9 cellular contexts compared by ENCODE assay signal in genomic region chr7:32070406-32071360, GRCh38. TPM values are rescaled to one million over a fixed set of nuclear protein-coding genes. Genes with fewer than 3 reads are reported as not detected.
DNase-seq lines count a peak whose midpoint lies in the region; ATAC-seq and TF ChIP-seq lines count a peak whose summit lies in the region.
"Had no signal": no experiment of that assay in that cellular context is flagged by ENCODE, and none has a peak within 500 bp of the region (broad histone marks: within the 10 kb centered on the region; RNA-seq: fewer than 3 reads in every experiment).

PDE1C (minus strand) TSS chr7:32070407.

- H3K27ac ChIP-seq in SJSA1 (no peak within 1 kb of the TSS), ovary (peak within 1 kb of the TSS; percentile 58 to 70)

- intact Hi-C loops in cardiac septum (cut with DNase I), result loop anchor here (2.0 kb wide), 2 partner anchors 92 to 188 kb away; no protein-coding TSS in a partner anchor
- intact Hi-C loops in ovary (cut with DNase I), result no loop called here

- WGBS in ovary, 3 donors, result 1% methylated on average over 85 to 88 of the region's 88 CpGs

- H3K9me3 ChIP-seq in SJSA1 (replicated peaks) (no peaks in the 10 kb centered on the region), ovary (no peaks in the 10 kb centered on the region)

- no peak for TF ChIP-seq EP300 in ovary (IDR thresholded peaks at IDR 0.05)

- no peaks in the 10 kb centered on the region for H3K36me3 ChIP-seq in BJ (ENCODE audit: control insufficient read depth, insufficient read depth, low read length)
- no peaks in the 10 kb centered on the region for H3K36me3 ChIP-seq in SJSA1
- H3K36me3 ChIP-seq in ovary, result no peaks in the 10 kb centered on the region

- no peak for TF ChIP-seq POLR2A in ovary (IDR thresholded peaks at IDR 0.05)

- H3K27me3 ChIP-seq in BJ (ENCODE audit: control insufficient read depth, insufficient read depth, low read length) (no peaks in the 10 kb centered on the region), SJSA1 (replicated peaks) (peaks cover 38% of the 10 kb centered on the region), ovary (no peaks in the 10 kb centered on the region)

- DNase-seq in BJ (ENCODE audit: low read depth), result no peak
- no peak for DNase-seq in SJSA1 (ENCODE audit: low read depth in 1 of 2, low spot score in 2 of 2)
- peak; percentile 86 for DNase-seq in cardiac septum (ENCODE audit: low spot score)
- peak in 4 of 5 donors; percentile 23 to 52 (median 32) for DNase-seq in ovary
- DNase-seq in inferior parietal cortex (ENCODE audit: extremely low spot score), result no peak
- DNase-seq in NCI-H69 (lab: John Stamatoyannopoulos, UW), result no peak
- no peak for DNase-seq in epidermal melanocyte (ENCODE audit: insufficient read length, low spot score)
- DNase-seq: activated CD4-positive, alpha-beta T cell treated with anti-CD3 and anti-CD28 coated beads for 48 hours had no signal

- CTCF ChIA-PET in BJ (lab: Yijun Ruan, JAX), result interaction anchor here (0.6 to 1.5 kb wide), 4 partner anchors 8 to 94 kb away, joined by 3 to 4 read pairs (median 4); no protein-coding TSS in a partner anchor

- POLR2A ChIA-PET in BJ (lab: Charles Lee), result no interaction called here

- TF ChIP-seq CTCF in BJ (IDR thresholded peaks at IDR 0.05; ENCODE audit: insufficient read depth, low read depth, low read length) (no peak), ovary (IDR thresholded peaks at IDR 0.05) (no peak)

- H3K4me3 ChIP-seq in BJ (ENCODE audit: low read depth, low read length), result peak within 1 kb of the TSS; percentile 66
- peak within 1 kb of the TSS; percentile 38 for H3K4me3 ChIP-seq in SJSA1
- H3K4me3 ChIP-seq in ovary, result peak within 1 kb of the TSS; percentile 61

- ATAC-seq in HG02642 (IDR thresholded peaks at IDR 0.05; ENCODE audit: poor library complexity, unreplicated experiment), result no peak

- H3K4me1 ChIP-seq in SJSA1 (replicated peaks), result peaks cover 6% of the 10 kb centered on the region
- peaks cover 2% of the 10 kb centered on the region for H3K4me1 ChIP-seq in ovary (ENCODE audit: insufficient read depth)

RNA-seq across cellular contexts. Expression of gene PDE1C, which starts in this region (rescaled TPM):
- 19.6 and 32.4 TPM in 2 replicates for polyA plus RNA-seq in BJ (2011; rRNA removed)
- 88.5 and 119 TPM in 2 replicates for polyA minus RNA-seq in BJ (2011; rRNA and poly(A)+ RNA removed)
- 0.11 TPM in 1 of 2 replicates, not detected in the other for total RNA-seq in SJSA1 (2014; rRNA removed; shearing (Covaris generic))
- total RNA-seq in cardiac septum, result 220 TPM
- 10 to 100 TPM in 4 of 7 donors, 1 to 10 TPM in 3; 5.4 to 20.0 (median 11.8) TPM for total RNA-seq in ovary
- 10 to 100 TPM in 1 of 2 donors, 1 to 10 TPM in 1; 4.8 to 11.8 TPM for polyA plus RNA-seq in ovary

Comparison
In these comparisons a context has a peak if more than half of its experiments do, and no peak if none do; other contexts are left out.
1. RNA of gene PDE1C (total RNA-seq): 220 TPM in cardiac septum (single experiment); 5.4 to 20.0 TPM in ovary and 0.11 TPM in SJSA1; every median in the first group is over 10 times any median in the second.
2. DNase-seq: peak in cardiac septum (single experiment) and ovary (4 of 5); none in BJ (single experiment), SJSA1 (0 of 2), inferior parietal cortex (single experiment), NCI-H69 (single experiment) and epidermal melanocyte (single experiment).
3. Peak in every context shown above with its lines, with median percentiles within 50 percentile points of each other: H3K4me3 ChIP-seq.